In the genomic region with DNA sequence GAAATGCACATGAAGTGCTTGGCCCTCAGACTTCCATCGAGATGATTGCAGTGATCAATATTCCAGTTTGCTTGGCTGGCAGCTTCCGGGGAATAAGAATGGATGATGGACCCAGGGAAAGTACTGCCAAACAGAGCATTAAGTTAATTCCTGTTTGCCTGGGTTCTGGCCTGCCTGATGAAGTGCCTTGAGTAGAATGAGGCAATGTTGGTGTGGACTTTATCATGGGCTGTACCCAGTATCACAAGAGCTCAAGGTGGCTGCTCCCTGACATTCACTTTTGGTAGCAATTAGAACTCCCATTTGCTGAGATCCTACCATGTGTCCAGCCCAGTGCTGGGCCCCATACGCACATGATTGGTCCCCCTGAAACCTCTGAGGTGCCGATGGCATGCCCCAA, we compare ENCODE assay signal across 33 cellular contexts.
"Had no signal": no experiment of that assay in that cellular context is flagged by ENCODE, and none has a peak within 500 bp of the region (broad histone marks: within the 10 kb centered on the region; RNA-seq: fewer than 3 reads in every experiment).

No MANE protein-coding gene starts in this region.

- DNase-seq: activated CD4-positive, alpha-beta T cell treated with anti-CD3 and anti-CD28 coated beads for 4 hours; activated CD4-positive, alpha-beta T cell treated with anti-CD3 and anti-CD28 coated beads, Interleukin-2, amount 50 U/mL, for 4 hours; activated naive CD4-positive, alpha-beta T cell treated with anti-CD3 and anti-CD28 coated beads, Interleukin-2, amount 10 ng/mL, durations not matched to agents 7 days and 5 days; activated naive CD8-positive, alpha-beta T cell treated with anti-CD3 and anti-CD28 coated beads, Interleukin-2, amount 10 ng/mL, durations not matched to agents 7 days and 5 days; activated T-cell treated with anti-CD3 and anti-CD28 coated beads for 4 hours; dorsolateral prefrontal cortex; effector memory CD4-positive, alpha-beta T cell; erythroblast; hippocampal formation; kidney; lower lobe of right lung; mesendoderm; nephron progenitor cell; nucleus accumbens; psoas muscle; stimulated activated CD4-positive, alpha-beta T cell treated with anti-CD3 and anti-CD28 coated beads, Interleukin-12 subunit alpha, Interleukin-12 subunit beta, amount 100 ng/mL, for 4 hours; stimulated activated CD4-positive, alpha-beta T cell treated with anti-CD3 and anti-CD28 coated beads, Interleukin-4, amount 100 ng/mL, for 1 hour; T-helper 9 cell; trophoblast cell had no signal

- H3K27me3 Mint-ChIP-seq: activated naive CD4-positive, alpha-beta T cell treated with anti-CD3 and anti-CD28 coated beads, Interleukin-2, amount 10 ng/mL, durations not matched to agents 7 days and 5 days; activated naive CD8-positive, alpha-beta T cell treated with anti-CD3 and anti-CD28 coated beads, Interleukin-2, amount 10 ng/mL, durations not matched to agents 7 days and 5 days; brain; stimulated activated naive CD8-positive, alpha-beta T cell treated with anti-CD3 and anti-CD28 coated beads, Interleukin-15, Interleukin-2, amounts not matched to agents 100 ng/mL and 50 ng/mL, for 24 hours had no signal

- H3K4me3 ChIP-seq: ascending aorta, cardiac muscle cell, coronary artery, dorsolateral prefrontal cortex, gastroesophageal sphincter, lower lobe of right lung, psoas muscle, right atrium auricular region, thoracic aorta had no signal

- H3K9me3 ChIP-seq: ascending aorta, gastroesophageal sphincter, lower lobe of right lung, psoas muscle, right atrium auricular region, thoracic aorta had no signal

- H3K36me3 ChIP-seq: ascending aorta, cardiac muscle cell, gastroesophageal sphincter, lower lobe of right lung, right atrium auricular region, thoracic aorta had no signal

- H3K36me3 Mint-ChIP-seq: activated naive CD4-positive, alpha-beta T cell treated with anti-CD3 and anti-CD28 coated beads, Interleukin-2, amount 10 ng/mL, durations not matched to agents 7 days and 5 days; activated naive CD8-positive, alpha-beta T cell treated with anti-CD3 and anti-CD28 coated beads, Interleukin-2, amount 10 ng/mL, durations not matched to agents 7 days and 5 days; brain had no signal

- H2AFZ ChIP-seq: parathyroid adenoma had no signal

- H3K27me3 ChIP-seq: ascending aorta, cardiac muscle cell, dorsolateral prefrontal cortex, gastroesophageal sphincter, right atrium auricular region had no signal

- FAIRE-seq: kidney, TTC549, urothelium cell line had no signal

- ATAC-seq: gastroesophageal sphincter, lower lobe of right lung, psoas muscle had no signal

- H3K9ac ChIP-seq: parathyroid adenoma had no signal

- H3K27ac ChIP-seq: ascending aorta, cardiac muscle cell, coronary artery, dorsolateral prefrontal cortex, gastroesophageal sphincter, lower lobe of right lung, parathyroid adenoma, psoas muscle, right atrium auricular region, thoracic aorta, VCaP had no signal

- H3K27ac Mint-ChIP-seq: activated naive CD4-positive, alpha-beta T cell treated with anti-CD3 and anti-CD28 coated beads, Interleukin-2, amount 10 ng/mL, durations not matched to agents 7 days and 5 days; activated naive CD8-positive, alpha-beta T cell treated with anti-CD3 and anti-CD28 coated beads, Interleukin-2, amount 10 ng/mL, durations not matched to agents 7 days and 5 days; activated T-helper 1 cell treated with anti-CD3 and anti-CD28 coated beads, Interleukin-12 subunit alpha, Interleukin-12 subunit beta, Interleukin-2, Interleukin-4 antibody, amounts not matched to agents 30 ng/mL and 10 ng/mL and 1 ng/mL, durations not matched to agents 14 hours and 24 hours and 36 hours; nephron progenitor cell; stimulated activated naive CD8-positive, alpha-beta T cell treated with anti-CD3 and anti-CD28 coated beads, Interleukin-15, Interleukin-2, amounts not matched to agents 100 ng/mL and 50 ng/mL, for 24 hours; T-helper 1 cell treated with Interleukin-12 subunit alpha and Interleukin-12 subunit beta and Interleukin-4 antibody, amounts not matched to agents 30 μg/mL and 1 μg/mL, for 36 hours had no signal

- H3K9me3 Mint-ChIP-seq: activated naive CD4-positive, alpha-beta T cell treated with anti-CD3 and anti-CD28 coated beads, Interleukin-2, amount 10 ng/mL, durations not matched to agents 7 days and 5 days; activated naive CD8-positive, alpha-beta T cell treated with anti-CD3 and anti-CD28 coated beads, Interleukin-2, amount 10 ng/mL, durations not matched to agents 7 days and 5 days; activated T-helper 1 cell treated with anti-CD3 and anti-CD28 coated beads, Interleukin-12 subunit alpha, Interleukin-12 subunit beta, Interleukin-2, Interleukin-4 antibody, amounts not matched to agents 30 ng/mL and 10 ng/mL and 1 ng/mL, durations not matched to agents 14 hours and 24 hours and 36 hours; brain; nephron progenitor cell; stimulated activated naive CD8-positive, alpha-beta T cell treated with anti-CD3 and anti-CD28 coated beads, Interleukin-15, Interleukin-2, amounts not matched to agents 100 ng/mL and 50 ng/mL, for 24 hours; T-helper 1 cell treated with Interleukin-12 subunit alpha and Interleukin-12 subunit beta and Interleukin-4 antibody, amounts not matched to agents 30 μg/mL and 1 μg/mL, for 36 hours had no signal

- H3K4me1 ChIP-seq: ascending aorta, parathyroid adenoma had no signal

- H3K4me3 Mint-ChIP-seq: activated naive CD4-positive, alpha-beta T cell treated with anti-CD3 and anti-CD28 coated beads, Interleukin-2, amount 10 ng/mL, durations not matched to agents 7 days and 5 days; activated naive CD8-positive, alpha-beta T cell treated with anti-CD3 and anti-CD28 coated beads, Interleukin-2, amount 10 ng/mL, durations not matched to agents 7 days and 5 days; activated T-helper 1 cell treated with anti-CD3 and anti-CD28 coated beads, Interleukin-12 subunit alpha, Interleukin-12 subunit beta, Interleukin-2, Interleukin-4 antibody, amounts not matched to agents 30 ng/mL and 10 ng/mL and 1 ng/mL, durations not matched to agents 14 hours and 24 hours and 36 hours; brain; nephron progenitor cell; stimulated activated naive CD8-positive, alpha-beta T cell treated with anti-CD3 and anti-CD28 coated beads, Interleukin-15, Interleukin-2, amounts not matched to agents 100 ng/mL and 50 ng/mL, for 24 hours; T-helper 1 cell treated with Interleukin-12 subunit alpha and Interleukin-12 subunit beta and Interleukin-4 antibody, amounts not matched to agents 30 μg/mL and 1 μg/mL, for 36 hours had no signal
